ENCODE assay signal across 23 cellular contexts in genomic region chr9:107816187-107817021, GRCh38.
DNase-seq lines count a peak whose midpoint lies in the region; ATAC-seq and TF ChIP-seq lines count a peak whose summit lies in the region.
"Had no signal": no experiment of that assay in that cellular context is flagged by ENCODE, and none has a peak within 500 bp of the region (broad histone marks: within the 10 kb centered on the region; RNA-seq: fewer than 3 reads in every experiment).

No MANE protein-coding gene starts in this region.

- peak; percentile 12 for DNase-seq in GM06990 (ENCODE audit: extremely low read depth, insufficient read length)
- DNase-seq in fibroblast of mammary gland (ENCODE audit: low read depth): peak; percentile 36
- no peak for DNase-seq in iPS-NIHi7 (ENCODE audit: extremely low spot score)
- no peak for DNase-seq in NCI-H69 (lab: John Stamatoyannopoulos, UW)
- DNase-seq in activated naive CD8-positive, alpha-beta T cell treated with anti-CD3 and anti-CD28 coated beads, Interleukin-2, amount 50 U/mL, for 24 hours: no peak
- no peak for DNase-seq in UCSD-AML1 (lab: John Stamatoyannopoulos, UW; ENCODE audit: unreplicated experiment)
- DNase-seq: activated CD4-positive, alpha-beta T cell treated with anti-CD3 and anti-CD28 coated beads for 4 hours; activated gamma-delta T cell; amygdala; DMS79; effector memory CD8-positive, alpha-beta T cell; hippocampal formation; kidney; NCI-H2081; NCI-H524; PC-9; SK-N-SH; stimulated activated naive B cell treated with anti-CD40 and anti-IgM and Interleukin-4, amounts not matched to agents 10 μg/mL and 1 μg/mL and 100 μg/mL, for 72 hours; T-helper 9 cell had no signal

- no peaks in the 10 kb centered on the region for H3K27me3 Mint-ChIP-seq in activated naive CD8-positive, alpha-beta T cell treated with anti-CD3 and anti-CD28 coated beads, Interleukin-2, amount 50 U/mL, for 24 hours
- H3K27me3 Mint-ChIP-seq: effector memory CD8-positive, alpha-beta T cell; stimulated activated naive B cell treated with anti-CD40 and anti-IgM and Interleukin-4, amounts not matched to agents 10 μg/mL and 1 μg/mL and 100 μg/mL, for 72 hours had no signal

- no peak for TF ChIP-seq CTCF in GM06990 (IDR thresholded peaks at IDR 0.05; ENCODE audit: insufficient read depth, low read length, poor library complexity, severe bottlenecking)
- no peak for TF ChIP-seq CTCF in fibroblast of mammary gland (conservative IDR thresholded peaks at IDR 0.05; ENCODE audit: control insufficient read depth, insufficient read depth, low read depth, low read length)

- no peaks in the 10 kb centered on the region for H3K27me3 ChIP-seq in GM06990 (replicated peaks; ENCODE audit: control insufficient read depth, insufficient read depth, low read length)
- H3K27me3 ChIP-seq: neural progenitor cell had no signal

- H3K4me3 Mint-ChIP-seq in activated naive CD8-positive, alpha-beta T cell treated with anti-CD3 and anti-CD28 coated beads, Interleukin-2, amount 50 U/mL, for 24 hours: no peak overlapping the region
- H3K4me3 Mint-ChIP-seq: effector memory CD8-positive, alpha-beta T cell; neural progenitor cell; stimulated activated naive B cell treated with anti-CD40 and anti-IgM and Interleukin-4, amounts not matched to agents 10 μg/mL and 1 μg/mL and 100 μg/mL, for 72 hours; type B pancreatic cell had no signal

- H3K36me3 ChIP-seq in GM06990 (ENCODE audit: control insufficient read depth, insufficient read depth, low read length): no peaks in the 10 kb centered on the region
- H3K36me3 ChIP-seq: neural progenitor cell had no signal

- H3K36me3 Mint-ChIP-seq in activated naive CD8-positive, alpha-beta T cell treated with anti-CD3 and anti-CD28 coated beads, Interleukin-2, amount 50 U/mL, for 24 hours (ENCODE audit: low read depth): no peaks in the 10 kb centered on the region
- H3K36me3 Mint-ChIP-seq: neural progenitor cell; stimulated activated naive B cell treated with anti-CD40 and anti-IgM and Interleukin-4, amounts not matched to agents 10 μg/mL and 1 μg/mL and 100 μg/mL, for 72 hours; type B pancreatic cell had no signal

- H3K4me1 Mint-ChIP-seq in activated naive CD8-positive, alpha-beta T cell treated with anti-CD3 and anti-CD28 coated beads, Interleukin-2, amount 50 U/mL, for 24 hours: no peaks in the 10 kb centered on the region
- H3K4me1 Mint-ChIP-seq: stimulated activated naive B cell treated with anti-CD40 and anti-IgM and Interleukin-4, amounts not matched to agents 10 μg/mL and 1 μg/mL and 100 μg/mL, for 72 hours had no signal

- no peak overlapping the region for H3K4me3 ChIP-seq in GM06990 (replicated peaks; ENCODE audit: low read depth, low read length)
- H3K4me3 ChIP-seq in fibroblast of mammary gland (ENCODE audit: control insufficient read depth, low read depth, low read length): no peak overlapping the region
- H3K4me3 ChIP-seq: neural progenitor cell, PC-9 had no signal

- H3K9me3 Mint-ChIP-seq in activated naive CD8-positive, alpha-beta T cell treated with anti-CD3 and anti-CD28 coated beads, Interleukin-2, amount 50 U/mL, for 24 hours: peaks cover 6% of the 10 kb centered on the region
- H3K9me3 Mint-ChIP-seq: type B pancreatic cell had no signal

- H3K27ac Mint-ChIP-seq in activated naive CD8-positive, alpha-beta T cell treated with anti-CD3 and anti-CD28 coated beads, Interleukin-2, amount 50 U/mL, for 24 hours: no peak overlapping the region
- H3K27ac Mint-ChIP-seq: effector memory CD8-positive, alpha-beta T cell; neural progenitor cell; stimulated activated naive B cell treated with anti-CD40 and anti-IgM and Interleukin-4, amounts not matched to agents 10 μg/mL and 1 μg/mL and 100 μg/mL, for 72 hours; type B pancreatic cell had no signal

- ATAC-seq in GM19395 (IDR thresholded peaks at IDR 0.05; ENCODE audit: unreplicated experiment) (peak; percentile 65), HG03342 (IDR thresholded peaks at IDR 0.05; ENCODE audit: unreplicated experiment) (peak; percentile 51)
- no peak for ATAC-seq in activated naive CD8-positive, alpha-beta T cell treated with anti-CD3 and anti-CD28 coated beads, Interleukin-2, amount 50 U/mL, for 24 hours
- ATAC-seq: effector memory CD8-positive, alpha-beta T cell; stimulated activated naive B cell treated with anti-CD40 and anti-IgM and Interleukin-4, amounts not matched to agents 10 μg/mL and 1 μg/mL and 100 μg/mL, for 72 hours had no signal

Comparison
In these comparisons a context has a peak if more than half of its experiments do, and no peak if none do; other contexts are left out.
1. DNase-seq: peak in GM06990 (single experiment) and fibroblast of mammary gland (single experiment); none in iPS-NIHi7 (single experiment), NCI-H69 (single experiment), activated naive CD8-positive, alpha-beta T cell treated with anti-CD3 and anti-CD28 coated beads, Interleukin-2, amount 50 U/mL, for 24 hours (single experiment) and UCSD-AML1 (single experiment).